31 cellular contexts compared by ENCODE assay signal in genomic region chr20:61105395-61105794, GRCh38.
"Had no signal": no experiment of that assay in that cellular context is flagged by ENCODE, and none has a peak within 500 bp of the region (broad histone marks: within the 10 kb centered on the region; RNA-seq: fewer than 3 reads in every experiment).

No MANE protein-coding gene starts in this region.

- H3K27me3 Mint-ChIP-seq: activated CD4-positive, alpha-beta memory T cell treated with anti-CD3 and anti-CD28 coated beads for 36 hours; activated CD4-positive, alpha-beta T cell treated with anti-CD3 and anti-CD28 coated beads, Interleukin-2, amount 10 ng/mL, durations not matched to agents 24 days and 14 days; activated CD8-positive, alpha-beta memory T cell treated with anti-CD3 and anti-CD28 coated beads, Interleukin-2, amount 10 ng/mL, durations not matched to agents 7 days and 5 days; activated naive CD8-positive, alpha-beta T cell had no signal

- H3K36me3 ChIP-seq: brain microvascular endothelial cell, esophagus muscularis mucosa, gastrocnemius medialis had no signal

- H3K4me1 Mint-ChIP-seq: activated CD4-positive, alpha-beta T cell treated with anti-CD3 and anti-CD28 coated beads for 36 hours; activated CD4-positive, alpha-beta T cell treated with anti-CD3 and anti-CD28 coated beads, Interleukin-2, amount 10 ng/mL, durations not matched to agents 24 days and 14 days; activated CD8-positive, alpha-beta memory T cell treated with anti-CD3 and anti-CD28 coated beads, Interleukin-2, amount 10 ng/mL, durations not matched to agents 7 days and 5 days had no signal

- DNase-seq: activated CD4-positive, alpha-beta memory T cell treated with anti-CD3 and anti-CD28 coated beads for 36 hours; activated CD4-positive, alpha-beta T cell treated with anti-CD3 and anti-CD28 coated beads for 36 hours; activated CD4-positive, alpha-beta T cell treated with anti-CD3 and anti-CD28 coated beads, Interleukin-2, amount 10 ng/mL, durations not matched to agents 24 days and 14 days; activated CD4-positive, CD25-positive, alpha-beta regulatory T cell; activated CD4-positive, CD25-positive, alpha-beta regulatory T cell treated with anti-CD3 and anti-CD28 coated beads, Interleukin-2, amount 50 U/mL, for 72 hours; activated CD8-positive, alpha-beta memory T cell treated with anti-CD3 and anti-CD28 coated beads, Interleukin-2, amount 10 ng/mL, durations not matched to agents 7 days and 5 days; activated CD8-positive, alpha-beta memory T cell treated with anti-CD3 and anti-CD28 coated beads, Interleukin-2, amount 50 U/mL, for 4 hours; activated CD8-positive, alpha-beta T cell treated with anti-CD3 and anti-CD28 coated beads, Interleukin-2, amount 10 ng/mL, durations not matched to agents 7 days and 5 days; activated gamma-delta T cell treated with Interleukin-2 at 50 U/mL for 16 hours; activated naive CD4-positive, alpha-beta T cell treated with anti-CD3 and anti-CD28 coated beads, Interleukin-2, amount 50 U/mL, for 16 hours; activated naive CD4-positive, alpha-beta T cell treated with Interleukin-2 at 50 U/mL for 16 hours; activated T-cell treated with anti-CD3 and anti-CD28 coated beads, Interleukin-2, amount 50 U/mL, for 1 hour; activated T-cell treated with anti-CD3 and anti-CD28 coated beads, Interleukin-2, amount 50 U/mL, for 48 hours; amniotic stem cell; anterior cingulate cortex; brain microvascular endothelial cell; dorsolateral prefrontal cortex; effector CD4-positive, alpha-beta T cell; effector memory CD8-positive, alpha-beta T cell; erythroblast; foreskin keratinocyte; gastrocnemius medialis; glutamatergic neuron; T-helper 2 cell had no signal

- H3K4me3 ChIP-seq: coronary artery, dorsolateral prefrontal cortex, esophagus muscularis mucosa, gastrocnemius medialis had no signal

- ATAC-seq: activated CD4-positive, alpha-beta T cell treated with anti-CD3 and anti-CD28 coated beads for 36 hours; activated CD8-positive, alpha-beta memory T cell treated with anti-CD3 and anti-CD28 coated beads, Interleukin-2, amount 10 ng/mL, durations not matched to agents 7 days and 5 days; activated CD8-positive, alpha-beta T cell treated with anti-CD3 and anti-CD28 coated beads, Interleukin-2, amount 10 ng/mL, durations not matched to agents 7 days and 5 days; effector memory CD8-positive, alpha-beta T cell; foreskin keratinocyte; gastrocnemius medialis had no signal

- H3K9me3 Mint-ChIP-seq: activated CD4-positive, alpha-beta memory T cell treated with anti-CD3 and anti-CD28 coated beads for 36 hours; activated CD4-positive, alpha-beta T cell treated with anti-CD3 and anti-CD28 coated beads, Interleukin-2, amount 10 ng/mL, durations not matched to agents 24 days and 14 days; activated T-helper 1 cell treated with anti-CD3 and anti-CD28 coated beads, Interleukin-12 subunit alpha, Interleukin-12 subunit beta, Interleukin-2, Interleukin-4 antibody, amounts not matched to agents 30 ng/mL and 10 ng/mL and 1 ng/mL, durations not matched to agents 14 hours and 24 hours and 36 hours; activated T-helper 2 cell treated with anti-CD3 and anti-CD28 coated beads, Interferon-gamma antibody, Interleukin-2, Interleukin-4, amounts not matched to agents 10 μg/mL and 5 μg/mL and 100 μg/mL, durations not matched to agents 14 hours and 24 hours and 36 hours; central memory CD8-positive, alpha-beta T cell; dendritic cell treated with granulocyte-macrophage colony-stimulating factor and Interleukin-4, amounts not matched to agents 40 ng/mL and 50 ng/mL, for 4 days had no signal

- H3K4me1 ChIP-seq: foreskin keratinocyte, gastrocnemius medialis had no signal

- H3K27ac ChIP-seq: brain microvascular endothelial cell, coronary artery, dorsolateral prefrontal cortex, esophagus muscularis mucosa, foreskin keratinocyte, gastrocnemius medialis had no signal

- H3K27ac Mint-ChIP-seq: activated CD4-positive, alpha-beta memory T cell treated with anti-CD3 and anti-CD28 coated beads for 36 hours; activated CD4-positive, alpha-beta T cell treated with anti-CD3 and anti-CD28 coated beads for 36 hours; activated CD4-positive, alpha-beta T cell treated with anti-CD3 and anti-CD28 coated beads, Interleukin-2, amount 10 ng/mL, durations not matched to agents 24 days and 14 days; activated CD8-positive, alpha-beta memory T cell treated with anti-CD3 and anti-CD28 coated beads, Interleukin-2, amount 10 ng/mL, durations not matched to agents 7 days and 5 days; activated CD8-positive, alpha-beta T cell treated with anti-CD3 and anti-CD28 coated beads, Interleukin-2, amount 10 ng/mL, durations not matched to agents 7 days and 5 days; activated naive CD8-positive, alpha-beta T cell; activated T-helper 1 cell treated with anti-CD3 and anti-CD28 coated beads, Interleukin-12 subunit alpha, Interleukin-12 subunit beta, Interleukin-2, Interleukin-4 antibody, amounts not matched to agents 30 ng/mL and 10 ng/mL and 1 ng/mL, durations not matched to agents 14 hours and 24 hours and 36 hours; activated T-helper 2 cell treated with anti-CD3 and anti-CD28 coated beads, Interferon-gamma antibody, Interleukin-2, Interleukin-4, amounts not matched to agents 10 μg/mL and 5 μg/mL and 100 μg/mL, durations not matched to agents 14 hours and 24 hours and 36 hours; dendritic cell treated with granulocyte-macrophage colony-stimulating factor and Interleukin-4, amounts not matched to agents 40 ng/mL and 50 ng/mL, for 4 days; effector memory CD8-positive, alpha-beta T cell had no signal

- H3K9me3 ChIP-seq: esophagus muscularis mucosa, gastrocnemius medialis had no signal

- H3K36me3 Mint-ChIP-seq: activated CD4-positive, alpha-beta memory T cell treated with anti-CD3 and anti-CD28 coated beads for 36 hours; activated CD8-positive, alpha-beta memory T cell treated with anti-CD3 and anti-CD28 coated beads, Interleukin-2, amount 10 ng/mL, durations not matched to agents 7 days and 5 days; activated naive CD8-positive, alpha-beta T cell had no signal

- H3K27me3 ChIP-seq: brain microvascular endothelial cell, esophagus muscularis mucosa, gastrocnemius medialis had no signal

- H3K4me3 Mint-ChIP-seq: activated CD4-positive, alpha-beta memory T cell treated with anti-CD3 and anti-CD28 coated beads for 36 hours; activated CD4-positive, alpha-beta T cell treated with anti-CD3 and anti-CD28 coated beads for 36 hours; activated CD4-positive, alpha-beta T cell treated with anti-CD3 and anti-CD28 coated beads, Interleukin-2, amount 10 ng/mL, durations not matched to agents 24 days and 14 days; activated CD8-positive, alpha-beta memory T cell treated with anti-CD3 and anti-CD28 coated beads, Interleukin-2, amount 10 ng/mL, durations not matched to agents 7 days and 5 days; activated CD8-positive, alpha-beta T cell treated with anti-CD3 and anti-CD28 coated beads, Interleukin-2, amount 10 ng/mL, durations not matched to agents 7 days and 5 days; activated naive CD8-positive, alpha-beta T cell; activated T-helper 1 cell treated with anti-CD3 and anti-CD28 coated beads, Interleukin-12 subunit alpha, Interleukin-12 subunit beta, Interleukin-2, Interleukin-4 antibody, amounts not matched to agents 30 ng/mL and 10 ng/mL and 1 ng/mL, durations not matched to agents 14 hours and 24 hours and 36 hours; central memory CD8-positive, alpha-beta T cell; dendritic cell treated with granulocyte-macrophage colony-stimulating factor and Interleukin-4, amounts not matched to agents 40 ng/mL and 50 ng/mL, for 4 days; effector memory CD8-positive, alpha-beta T cell had no signal
